21 cellular contexts compared by ENCODE assay signal in the genomic region with DNA sequence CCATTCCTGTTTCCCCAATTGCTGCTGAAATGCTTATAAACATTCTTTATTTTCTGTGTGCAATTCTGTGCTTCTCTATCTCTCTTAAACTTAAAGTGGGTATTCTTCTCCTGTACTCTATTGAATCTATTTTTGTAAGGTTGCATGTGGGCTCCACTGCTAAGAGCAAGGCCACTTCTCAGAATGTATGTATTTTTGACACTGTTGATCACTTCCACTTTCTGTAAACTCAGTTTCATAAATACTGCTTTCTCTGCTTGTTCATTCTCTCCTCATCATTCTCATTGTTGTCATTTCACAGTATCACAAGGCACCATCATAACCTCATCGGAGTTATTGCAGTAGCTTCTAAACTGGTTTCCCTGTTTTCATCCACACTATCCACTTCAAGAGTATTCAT.
A peak's percentile ranks its signal among the peaks of the same experiment; 100 is the strongest.
DNase-seq lines count a peak whose midpoint lies in the region; ATAC-seq and TF ChIP-seq lines count a peak whose summit lies in the region.
"Had no signal": no experiment of that assay in that cellular context is flagged by ENCODE, and none has a peak within 500 bp of the region (broad histone marks: within the 10 kb centered on the region; RNA-seq: fewer than 3 reads in every experiment).

No MANE protein-coding gene starts in this region.

- H3K27me3 ChIP-seq in H9 (ENCODE audit: insufficient read depth, low read length), result no peaks in the 10 kb centered on the region
- H3K27me3 ChIP-seq: BLaER1, MG63 had no signal

- H3K4ac ChIP-seq in H9 (ENCODE audit: low read depth, low read length), result no peak overlapping the region

- no peak overlapping the region for H4K91ac ChIP-seq in H9 (ENCODE audit: insufficient read length, low read depth, low read length)

- no peaks in the 10 kb centered on the region for H3K23me2 ChIP-seq in H9 (ENCODE audit: insufficient read length, low read depth, low read length, poor library complexity, severe bottlenecking)

- H3K36me3 Mint-ChIP-seq in H9 (ENCODE audit: insufficient read depth in 1 of 3, low read depth in 3 of 3), result no peaks in the 10 kb centered on the region
- H3K36me3 Mint-ChIP-seq: CD4-positive, alpha-beta memory T cell had no signal

- H2AK5ac ChIP-seq in H9 (ENCODE audit: insufficient read length, low read length), result no peak overlapping the region

- ATAC-seq in GM18868 (IDR thresholded peaks at IDR 0.05; ENCODE audit: unreplicated experiment) (peak; percentile 70), HG02610 (IDR thresholded peaks at IDR 0.05; ENCODE audit: unreplicated experiment) (peak; percentile 52), HG03432 (IDR thresholded peaks at IDR 0.05; ENCODE audit: unreplicated experiment) (peak; percentile 76), HG02798 (IDR thresholded peaks at IDR 0.05; ENCODE audit: poor library complexity, unreplicated experiment) (no peak)
- ATAC-seq: Right ventricle myocardium inferior had no signal

- no peaks in the 10 kb centered on the region for H4K20me1 ChIP-seq in H9 (ENCODE audit: control insufficient read depth, insufficient read depth, insufficient read length)
- H4K20me1 ChIP-seq: BLaER1 had no signal

- intact Hi-C loops in lower leg skin (cut with DNase I; ENCODE audit: low total_unique reads), result no loop called here

- H2BK5ac ChIP-seq in H9 (ENCODE audit: insufficient read length, low read length), result no peak overlapping the region

- no peaks in the 10 kb centered on the region for H3K4me1 ChIP-seq in H9 (ENCODE audit: insufficient read depth, low read length)
- H3K4me1 ChIP-seq: BLaER1 had no signal

- no peak overlapping the region for H3K14ac ChIP-seq in H9 (ENCODE audit: insufficient read depth, low read length)

- H3K56ac ChIP-seq in H9 (ENCODE audit: insufficient read length, low read depth, low read length), result no peak overlapping the region

- H2BK20ac ChIP-seq in H9 (ENCODE audit: low read depth, low read length, poor library complexity, severe bottlenecking), result no peak overlapping the region

- H3K9me3 ChIP-seq in H9 (ENCODE audit: control insufficient read depth, low read depth, low read length), result no peaks in the 10 kb centered on the region
- H3K9me3 ChIP-seq: BLaER1 had no signal

- no peak overlapping the region for H3K4me3 ChIP-seq in lower leg skin (ENCODE audit: low read depth, poor library complexity, severe bottlenecking)
- H3K4me3 ChIP-seq: BLaER1, MG63 had no signal

- no peak overlapping the region for H2AFZ ChIP-seq in H9 (ENCODE audit: low read length)

- H3K9me3 Mint-ChIP-seq in H9, result no peaks in the 10 kb centered on the region

- DNase-seq in H9 (no peak), lower leg skin (ENCODE audit: low spot score in 2 of 2) (no peak)
- DNase-seq in activated CD4-positive, alpha-beta T cell treated with anti-CD3 and anti-CD28 coated beads for 4 hours, result no peak
- DNase-seq: CD4-positive, alpha-beta memory T cell; DMS153; GDM1; Kasumi-1; MG63; NCI-H1092 treated with DMSO at 0.1 percent for 48 hours; NCI-H146; NCI-H2081; NCI-H446 treated with DMSO at 0.1 percent for 48 hours; NCI-H69; SW 1271; T-helper 2 cell had no signal

- H2BK12ac ChIP-seq in H9 (ENCODE audit: insufficient read length, low read depth, low read length), result no peak overlapping the region

- H3K4me2 ChIP-seq in H9 (ENCODE audit: insufficient read depth, insufficient read length, low read length), result no peak overlapping the region
- H3K4me2 ChIP-seq: BLaER1 had no signal

- no peak for TF ChIP-seq POLR2A in lower leg skin (IDR thresholded peaks at IDR 0.05)

- no peak overlapping the region for H3K27ac Mint-ChIP-seq in H9
- H3K27ac Mint-ChIP-seq: CD4-positive, alpha-beta memory T cell had no signal

- H4K8ac ChIP-seq in H9 (replicated peaks; ENCODE audit: insufficient read length, low read depth, low read length), result no peak overlapping the region

- no peak overlapping the region for H3K4me3 Mint-ChIP-seq in H9
- H3K4me3 Mint-ChIP-seq: CD4-positive, alpha-beta memory T cell had no signal

- H3K18ac ChIP-seq in H9 (ENCODE audit: insufficient read length, low read depth, low read length), result no peak overlapping the region

- H3K9ac ChIP-seq in H9 (ENCODE audit: extremely low read depth, insufficient read length, low read length), result no peak overlapping the region
- H3K9ac ChIP-seq: BLaER1 had no signal

- no peaks in the 10 kb centered on the region for H3K4me1 Mint-ChIP-seq in H9
- H3K4me1 Mint-ChIP-seq: CD4-positive, alpha-beta memory T cell had no signal

- no peak overlapping the region for H2BK15ac ChIP-seq in H9 (ENCODE audit: low read depth, low read length)

- no peak overlapping the region for H3T11ph ChIP-seq in H9 (ENCODE audit: low read length)

- H4K5ac ChIP-seq in H9 (ENCODE audit: insufficient read length, low read depth, low read length), result no peak overlapping the region

- WGBS in H9 (ENCODE audit: extremely low coverage, insufficient read length, low lambda C conversion rate), result no CpG with 5 or more reads among the region's 1 CpG
- WGBS in lower leg skin, 2 donors, result 85 to 97% methylated on average over 1 of the region's 1 CpG

- no peak overlapping the region for H3K23ac ChIP-seq in H9 (ENCODE audit: insufficient read length, low read depth, low read length)

- H2BK120ac ChIP-seq in H9 (ENCODE audit: low read depth, low read length, poor library complexity, severe bottlenecking), result no peak overlapping the region

- no peak overlapping the region for H3K27ac ChIP-seq in H9 (ENCODE audit: insufficient read length, low read depth, low read length)
- H3K27ac ChIP-seq: BLaER1 had no signal

- H3K79me1 ChIP-seq in H9 (ENCODE audit: insufficient read depth, low read depth, low read length, poor library complexity, severe bottlenecking), result no peaks in the 10 kb centered on the region

- TF ChIP-seq CTCF in H9 (conservative IDR thresholded peaks at IDR 0.05) (no peak), lower leg skin (IDR thresholded peaks at IDR 0.05) (no peak)

- H3K27me3 Mint-ChIP-seq in H9 (ENCODE audit: low read depth), result no peaks in the 10 kb centered on the region
- H3K27me3 Mint-ChIP-seq: CD4-positive, alpha-beta memory T cell had no signal

- H3K79me2 ChIP-seq in H9 (ENCODE audit: insufficient read depth, low read length), result no peaks in the 10 kb centered on the region
